Comparison of ENCODE assay signal across 5 cellular contexts in genomic region chr9:26919698-26920097, GRCh38.
"Had no signal": no experiment of that assay in that cellular context is flagged by ENCODE, and none has a peak within 500 bp of the region (broad histone marks: within the 10 kb centered on the region; RNA-seq: fewer than 3 reads in every experiment).

No MANE protein-coding gene starts in this region.

- DNase-seq: H9, HCEC 1CT had no signal

- H3K27me3 Mint-ChIP-seq: IgD-negative memory B cell had no signal

- H3K4me3 ChIP-seq: GM23338 had no signal

- H3K4me2 ChIP-seq: GM23338 had no signal

- H3K4me3 Mint-ChIP-seq: GM23338, H9 had no signal

- H3K27ac Mint-ChIP-seq: GM23338, H9, IgD-negative memory B cell had no signal

- H2AFZ ChIP-seq: GM23338 had no signal

- H3K9me3 Mint-ChIP-seq: GM23338, H9, IgD-negative memory B cell had no signal

- H3K4me1 Mint-ChIP-seq: GM23338, IgD-negative memory B cell had no signal

- H3K27ac ChIP-seq: HL-60 had no signal
